In genomic region chr21:34197561-34197960, GRCh38 we compare ENCODE assay signal across 20 cellular contexts.
DNase-seq lines count a peak whose midpoint lies in the region; ATAC-seq, FAIRE-seq and TF ChIP-seq lines count a peak whose summit lies in the region.
"Had no signal": no experiment of that assay in that cellular context is flagged by ENCODE, and none has a peak within 500 bp of the region (broad histone marks: within the 10 kb centered on the region; RNA-seq: fewer than 3 reads in every experiment).

No MANE protein-coding gene starts in this region.

- H3K4me1 ChIP-seq in DND-41 (ENCODE audit: insufficient read depth, low read length) (peaks cover 12% of the 10 kb centered on the region), neutrophil (ENCODE audit: control insufficient read depth in 1 of 2, insufficient read depth in 1 of 2, low read depth in 1 of 2, low read length in 1 of 2) (peaks cover 57 to 58% of the 10 kb centered on the region in 2 experiments)
- H3K4me1 ChIP-seq: A549, HAP-1 had no signal

- peak; percentile 56 for DNase-seq in activated CD4-positive, alpha-beta T cell treated with anti-CD3 and anti-CD28 coated beads, Interleukin-2, amount 10 ng/mL, durations not matched to agents 24 days and 14 days
- no peak for DNase-seq in activated CD4-positive, alpha-beta T cell treated with anti-CD3 and anti-CD28 coated beads, Interleukin-2, amount 10 ng/mL, durations not matched to agents 7 days and 5 days
- DNase-seq in DND-41 (no peak), occipital lobe (lab: John Stamatoyannopoulos, UW) (no peak), GM12892 (ENCODE audit: insufficient read length) (no peak)
- DNase-seq: Caco-2, DMS153, EL, NCI-H1048, NCI-H1436 treated with DMSO at 0.1 percent for 48 hours, NCI-H2081, NCI-H774, Peyer's patch had no signal

- no peaks in the 10 kb centered on the region for H3K79me2 ChIP-seq in DND-41 (ENCODE audit: insufficient read depth, low read length)

- no peak overlapping the region for H2AFZ ChIP-seq in DND-41 (ENCODE audit: low read depth, low read length)

- H3K27ac ChIP-seq in DND-41 (ENCODE audit: low read length) (peak overlapping the region; percentile 41; the same call in 1 of the 2 replicates), neutrophil (peak overlapping the region; percentile 95)
- H3K27ac ChIP-seq: A549, C4-2B had no signal

- H3K9me3 ChIP-seq in DND-41 (ENCODE audit: insufficient read depth, low read length, severe bottlenecking) (no peaks in the 10 kb centered on the region), neutrophil (no peaks in the 10 kb centered on the region)
- H3K9me3 ChIP-seq: A549, Caco-2, HAP-1, Peyer's patch had no signal

- H3K36me3 ChIP-seq in DND-41 (ENCODE audit: insufficient read depth, low read length) (no peaks in the 10 kb centered on the region), neutrophil (no peaks in the 10 kb centered on the region)
- H3K36me3 ChIP-seq: HAP-1, Peyer's patch had no signal

- no peak overlapping the region for H3K4me2 ChIP-seq in DND-41 (ENCODE audit: insufficient read depth, low read length)
- H3K4me2 ChIP-seq: A549 had no signal

- CTCF ChIA-PET in activated CD4-positive, alpha-beta T cell treated with anti-CD3 and anti-CD28 coated beads, Interleukin-2, amount 10 ng/mL, durations not matched to agents 7 days and 5 days (lab: Charles Lee), result interaction anchor here (0.7 kb wide), 1 partner anchor 40 kb away, joined by 3 read pairs; no protein-coding TSS in a partner anchor

- H3K4me1 Mint-ChIP-seq in activated CD4-positive, alpha-beta T cell treated with anti-CD3 and anti-CD28 coated beads, Interleukin-2, amount 10 ng/mL, durations not matched to agents 24 days and 14 days, result peaks cover 60% of the 10 kb centered on the region
- peaks cover 53% of the 10 kb centered on the region for H3K4me1 Mint-ChIP-seq in activated CD4-positive, alpha-beta T cell treated with anti-CD3 and anti-CD28 coated beads, Interleukin-2, amount 10 ng/mL, durations not matched to agents 7 days and 5 days
- H3K4me1 Mint-ChIP-seq in activated T-helper 17 cell treated with anti-CD3 and anti-CD28 coated beads, Interleukin-2, amount 50 U/mL, for 72 hours, result peaks cover 18% of the 10 kb centered on the region

- H3K4me3 Mint-ChIP-seq in activated CD4-positive, alpha-beta T cell treated with anti-CD3 and anti-CD28 coated beads, Interleukin-2, amount 10 ng/mL, durations not matched to agents 24 days and 14 days, result no peak overlapping the region
- no peak overlapping the region for H3K4me3 Mint-ChIP-seq in activated CD4-positive, alpha-beta T cell treated with anti-CD3 and anti-CD28 coated beads, Interleukin-2, amount 10 ng/mL, durations not matched to agents 7 days and 5 days
- H3K4me3 Mint-ChIP-seq in activated T-helper 17 cell treated with anti-CD3 and anti-CD28 coated beads, Interleukin-2, amount 50 U/mL, for 72 hours, result peak overlapping the region; percentile 37

- TF ChIP-seq CTCF in DND-41 (IDR thresholded peaks at IDR 0.05; ENCODE audit: borderline replicate concordance, extremely low read depth, low read length, poor library complexity, severe bottlenecking) (no peak), neutrophil (IDR thresholded peaks at IDR 0.05) (no peak)

- H3K4me3 ChIP-seq in DND-41 (ENCODE audit: low read depth in 1 of 2, low read length in 2 of 2) (no peak overlapping the region), neutrophil (ENCODE audit: low read depth in 1 of 2, low read length in 1 of 2) (peak overlapping the region; percentile 67 to 73)
- H3K4me3 ChIP-seq: A549, HAP-1, Peyer's patch had no signal

- H3K27ac Mint-ChIP-seq in activated CD4-positive, alpha-beta T cell treated with anti-CD3 and anti-CD28 coated beads, Interleukin-2, amount 10 ng/mL, durations not matched to agents 24 days and 14 days, result peak overlapping the region; percentile 88
- H3K27ac Mint-ChIP-seq in activated CD4-positive, alpha-beta T cell treated with anti-CD3 and anti-CD28 coated beads, Interleukin-2, amount 10 ng/mL, durations not matched to agents 7 days and 5 days, result no peak overlapping the region
- no peak overlapping the region for H3K27ac Mint-ChIP-seq in activated T-helper 17 cell treated with anti-CD3 and anti-CD28 coated beads, Interleukin-2, amount 50 U/mL, for 72 hours

- POLR2A ChIA-PET in activated CD4-positive, alpha-beta T cell treated with anti-CD3 and anti-CD28 coated beads, Interleukin-2, amount 10 ng/mL, durations not matched to agents 7 days and 5 days (lab: Charles Lee), result no interaction called here

- H3K9ac ChIP-seq in DND-41 (ENCODE audit: low read depth, low read length), result no peak overlapping the region

- no peak for ATAC-seq in DND-41 (ENCODE audit: insufficient read depth, low read depth)
- no peak for ATAC-seq in activated T-helper 17 cell treated with anti-CD3 and anti-CD28 coated beads, Interleukin-2, amount 50 U/mL, for 72 hours (replicated peaks)
- ATAC-seq in GM18517 (IDR thresholded peaks at IDR 0.05; ENCODE audit: unreplicated experiment), result no peak
- ATAC-seq: A549, Right ventricle myocardium inferior had no signal

- H3K27me3 ChIP-seq in DND-41 (ENCODE audit: insufficient read depth, low read length, poor library complexity) (no peaks in the 10 kb centered on the region), neutrophil (no peaks in the 10 kb centered on the region)
- H3K27me3 ChIP-seq: Peyer's patch had no signal

- FAIRE-seq in GM12892 (lab: Jason Lieb, UNC), result no peak
- FAIRE-seq: A549 had no signal

- no peaks in the 10 kb centered on the region for H3K27me3 Mint-ChIP-seq in activated CD4-positive, alpha-beta T cell treated with anti-CD3 and anti-CD28 coated beads, Interleukin-2, amount 10 ng/mL, durations not matched to agents 24 days and 14 days
- no peaks in the 10 kb centered on the region for H3K27me3 Mint-ChIP-seq in activated CD4-positive, alpha-beta T cell treated with anti-CD3 and anti-CD28 coated beads, Interleukin-2, amount 10 ng/mL, durations not matched to agents 7 days and 5 days
- H3K27me3 Mint-ChIP-seq in activated T-helper 17 cell treated with anti-CD3 and anti-CD28 coated beads, Interleukin-2, amount 50 U/mL, for 72 hours, result no peaks in the 10 kb centered on the region

- no peak for TF ChIP-seq POLR2A in GM12892 (IDR thresholded peaks at IDR 0.05; ENCODE audit: low read depth, low read length)

- H3K36me3 Mint-ChIP-seq in activated CD4-positive, alpha-beta T cell treated with anti-CD3 and anti-CD28 coated beads, Interleukin-2, amount 10 ng/mL, durations not matched to agents 24 days and 14 days (ENCODE audit: low read depth), result peaks cover 4% of the 10 kb centered on the region
- H3K36me3 Mint-ChIP-seq in activated CD4-positive, alpha-beta T cell treated with anti-CD3 and anti-CD28 coated beads, Interleukin-2, amount 10 ng/mL, durations not matched to agents 7 days and 5 days (ENCODE audit: low read depth), result peaks cover 2% of the 10 kb centered on the region
- no peaks in the 10 kb centered on the region for H3K36me3 Mint-ChIP-seq in activated T-helper 17 cell treated with anti-CD3 and anti-CD28 coated beads, Interleukin-2, amount 50 U/mL, for 72 hours (ENCODE audit: low read depth)

- peaks cover 5% of the 10 kb centered on the region for H3K9me3 Mint-ChIP-seq in activated CD4-positive, alpha-beta T cell treated with anti-CD3 and anti-CD28 coated beads, Interleukin-2, amount 10 ng/mL, durations not matched to agents 24 days and 14 days
- H3K9me3 Mint-ChIP-seq in activated CD4-positive, alpha-beta T cell treated with anti-CD3 and anti-CD28 coated beads, Interleukin-2, amount 10 ng/mL, durations not matched to agents 7 days and 5 days, result peaks cover 4% of the 10 kb centered on the region
- H3K9me3 Mint-ChIP-seq in activated T-helper 17 cell treated with anti-CD3 and anti-CD28 coated beads, Interleukin-2, amount 50 U/mL, for 72 hours, result peaks cover 3% of the 10 kb centered on the region

- intact Hi-C loops in activated CD4-positive, alpha-beta T cell treated with anti-CD3 and anti-CD28 coated beads, Interleukin-2, amount 10 ng/mL, durations not matched to agents 24 days and 14 days (cut with micrococcal nuclease), result no loop called here

- no peaks in the 10 kb centered on the region for H4K20me1 ChIP-seq in DND-41 (ENCODE audit: insufficient read depth, low read length)

Comparison
In these comparisons a context has a peak if more than half of its experiments do, and no peak if none do; other contexts are left out.
1. H3K4me3 ChIP-seq: peak in neutrophil (2 of 2); none in DND-41 (0 of 2).